33 cellular contexts compared by ENCODE assay signal in genomic region chr21:24781146-24781545, GRCh38.
"Had no signal": no experiment of that assay in that cellular context is flagged by ENCODE, and none has a peak within 500 bp of the region (broad histone marks: within the 10 kb centered on the region; RNA-seq: fewer than 3 reads in every experiment).

No MANE protein-coding gene starts in this region.

- ATAC-seq: activated CD4-positive, alpha-beta T cell treated with anti-CD3 and anti-CD28 coated beads for 36 hours; activated CD8-positive, alpha-beta T cell treated with anti-CD3 and anti-CD28 coated beads, Interleukin-2, amount 10 ng/mL, durations not matched to agents 7 days and 5 days; PC-3 had no signal

- H3K9me3 Mint-ChIP-seq: activated CD4-positive, alpha-beta T cell treated with anti-CD3 and anti-CD28 coated beads, Interleukin-2, amount 10 ng/mL, durations not matched to agents 7 days and 5 days; activated naive CD4-positive, alpha-beta T cell treated with anti-CD3 and anti-CD28 coated beads, Interleukin-2, amount 50 U/mL, for 24 hours; activated naive CD8-positive, alpha-beta T cell treated with anti-CD3 and anti-CD28 coated beads, Interleukin-2, amount 10 ng/mL, durations not matched to agents 7 days and 5 days; activated T-cell treated with anti-CD3 and anti-CD28 coated beads, Interleukin-2, amount 50 U/mL, for 24 hours; activated T-helper 2 cell treated with anti-CD3 and anti-CD28 coated beads, Interferon-gamma antibody, Interleukin-2, Interleukin-4, amounts not matched to agents 10 μg/mL and 5 μg/mL and 100 μg/mL, durations not matched to agents 14 hours and 24 hours and 36 hours; central memory CD8-positive, alpha-beta T cell; T-helper 1 cell treated with Interleukin-12 subunit alpha and Interleukin-12 subunit beta and Interleukin-4 antibody, amounts not matched to agents 30 μg/mL and 1 μg/mL, for 36 hours; T-helper 2 cell treated with Interferon-gamma antibody and Interleukin-4, amounts not matched to agents 5 μg/mL and 100 μg/mL, for 36 hours had no signal

- H3K4me1 Mint-ChIP-seq: activated CD4-positive, alpha-beta T cell treated with anti-CD3 and anti-CD28 coated beads for 36 hours; activated CD4-positive, alpha-beta T cell treated with anti-CD3 and anti-CD28 coated beads, Interleukin-2, amount 10 ng/mL, durations not matched to agents 7 days and 5 days; activated naive CD4-positive, alpha-beta T cell treated with anti-CD3 and anti-CD28 coated beads, Interleukin-2, amount 50 U/mL, for 24 hours; activated naive CD8-positive, alpha-beta T cell treated with anti-CD3 and anti-CD28 coated beads, Interleukin-2, amount 10 ng/mL, durations not matched to agents 7 days and 5 days; central memory CD8-positive, alpha-beta T cell had no signal

- H3K27ac ChIP-seq: ascending aorta, cardiac muscle cell, colonic mucosa, Peyer's patch, SJSA1 had no signal

- H3K36me3 Mint-ChIP-seq: activated naive CD4-positive, alpha-beta T cell treated with anti-CD3 and anti-CD28 coated beads, Interleukin-2, amount 50 U/mL, for 24 hours; activated naive CD8-positive, alpha-beta T cell treated with anti-CD3 and anti-CD28 coated beads, Interleukin-2, amount 10 ng/mL, durations not matched to agents 7 days and 5 days had no signal

- H3K27ac Mint-ChIP-seq: activated CD4-positive, alpha-beta T cell treated with anti-CD3 and anti-CD28 coated beads for 36 hours; activated CD4-positive, alpha-beta T cell treated with anti-CD3 and anti-CD28 coated beads, Interleukin-2, amount 10 ng/mL, durations not matched to agents 7 days and 5 days; activated CD8-positive, alpha-beta T cell treated with anti-CD3 and anti-CD28 coated beads, Interleukin-2, amount 10 ng/mL, durations not matched to agents 7 days and 5 days; activated naive CD4-positive, alpha-beta T cell treated with anti-CD3 and anti-CD28 coated beads, Interleukin-2, amount 50 U/mL, for 24 hours; activated naive CD8-positive, alpha-beta T cell treated with anti-CD3 and anti-CD28 coated beads, Interleukin-2, amount 10 ng/mL, durations not matched to agents 7 days and 5 days; activated T-cell treated with anti-CD3 and anti-CD28 coated beads, Interleukin-2, amount 50 U/mL, for 24 hours; activated T-helper 2 cell treated with anti-CD3 and anti-CD28 coated beads, Interferon-gamma antibody, Interleukin-2, Interleukin-4, amounts not matched to agents 10 μg/mL and 5 μg/mL and 100 μg/mL, durations not matched to agents 14 hours and 24 hours and 36 hours; T-helper 1 cell treated with Interleukin-12 subunit alpha and Interleukin-12 subunit beta and Interleukin-4 antibody, amounts not matched to agents 30 μg/mL and 1 μg/mL, for 36 hours; T-helper 2 cell treated with Interferon-gamma antibody and Interleukin-4, amounts not matched to agents 5 μg/mL and 100 μg/mL, for 36 hours had no signal

- H3K27me3 Mint-ChIP-seq: activated CD4-positive, alpha-beta T cell treated with anti-CD3 and anti-CD28 coated beads for 36 hours; activated CD4-positive, alpha-beta T cell treated with anti-CD3 and anti-CD28 coated beads, Interleukin-2, amount 10 ng/mL, durations not matched to agents 7 days and 5 days; activated naive CD4-positive, alpha-beta T cell treated with anti-CD3 and anti-CD28 coated beads, Interleukin-2, amount 50 U/mL, for 24 hours; activated naive CD8-positive, alpha-beta T cell treated with anti-CD3 and anti-CD28 coated beads, Interleukin-2, amount 10 ng/mL, durations not matched to agents 7 days and 5 days; activated T-cell treated with anti-CD3 and anti-CD28 coated beads, Interleukin-2, amount 50 U/mL, for 24 hours; central memory CD8-positive, alpha-beta T cell had no signal

- DNase-seq: activated CD4-positive, alpha-beta T cell treated with anti-CD3 and anti-CD28 coated beads for 36 hours; activated CD4-positive, alpha-beta T cell treated with anti-CD3 and anti-CD28 coated beads, Interleukin-2, amount 10 ng/mL, durations not matched to agents 7 days and 5 days; activated CD4-positive, alpha-beta T cell treated with anti-CD3 and anti-CD28 coated beads, Interleukin-2, amount 50 U/mL, for 48 hours; activated CD8-positive, alpha-beta T cell treated with anti-CD3 and anti-CD28 coated beads, Interleukin-2, amount 10 ng/mL, durations not matched to agents 7 days and 5 days; activated gamma-delta T cell; activated naive CD4-positive, alpha-beta T cell treated with Interleukin-2 at 50 U/mL for 16 hours; activated naive CD8-positive, alpha-beta T cell treated with anti-CD3 and anti-CD28 coated beads, Interleukin-2, amount 10 ng/mL, durations not matched to agents 7 days and 5 days; activated T-cell treated with anti-CD3 and anti-CD28 coated beads, Interleukin-2, amount 50 U/mL, for 24 hours; amygdala; colonic mucosa; Karpas-422; KBM-7; NCI-H1048; NCI-H146; NCI-H187; NCI-H2029 treated with DMSO at 0.1 percent for 48 hours; NCI-H446; NCI-H510A treated with DMSO at 0.1 percent for 48 hours; NCI-H526 treated with DMSO at 0.1 percent for 48 hours; NCI-H82; NK-92 treated with Interleukin-12 subunit alpha and Interleukin-12 subunit beta, amount 100 ng/mL, for 24 hours; PC-3; Peyer's patch; RPMI8226; SHP77 treated with DMSO at 0.1 percent for 48 hours had no signal

- H3K9me3 ChIP-seq: ascending aorta, colonic mucosa, SJSA1 had no signal

- H3K4me3 Mint-ChIP-seq: activated CD4-positive, alpha-beta T cell treated with anti-CD3 and anti-CD28 coated beads for 36 hours; activated CD4-positive, alpha-beta T cell treated with anti-CD3 and anti-CD28 coated beads, Interleukin-2, amount 10 ng/mL, durations not matched to agents 7 days and 5 days; activated CD8-positive, alpha-beta T cell treated with anti-CD3 and anti-CD28 coated beads, Interleukin-2, amount 10 ng/mL, durations not matched to agents 7 days and 5 days; activated naive CD4-positive, alpha-beta T cell treated with anti-CD3 and anti-CD28 coated beads, Interleukin-2, amount 50 U/mL, for 24 hours; activated naive CD8-positive, alpha-beta T cell treated with anti-CD3 and anti-CD28 coated beads, Interleukin-2, amount 10 ng/mL, durations not matched to agents 7 days and 5 days; activated T-cell treated with anti-CD3 and anti-CD28 coated beads, Interleukin-2, amount 50 U/mL, for 24 hours; central memory CD8-positive, alpha-beta T cell; T-helper 1 cell treated with Interleukin-12 subunit alpha and Interleukin-12 subunit beta and Interleukin-4 antibody, amounts not matched to agents 30 μg/mL and 1 μg/mL, for 36 hours; T-helper 2 cell treated with Interferon-gamma antibody and Interleukin-4, amounts not matched to agents 5 μg/mL and 100 μg/mL, for 36 hours had no signal

- H3K27me3 ChIP-seq: ascending aorta, cardiac muscle cell, colonic mucosa, Peyer's patch, SJSA1 had no signal

- H3K4me1 ChIP-seq: ascending aorta, colonic mucosa, Peyer's patch, SJSA1 had no signal
